ENCODE assay signal across 29 cellular contexts in genomic region chr15:27101982-27102381, GRCh38.
"Had no signal": no experiment of that assay in that cellular context is flagged by ENCODE, and none has a peak within 500 bp of the region (broad histone marks: within the 10 kb centered on the region; RNA-seq: fewer than 3 reads in every experiment).

No MANE protein-coding gene starts in this region.

- H3K9me3 ChIP-seq: suprapubic skin, testis, thoracic aorta, thyroid gland, tibial artery, tibial nerve, transverse colon, upper lobe of left lung, upper lobe of right lung, uterus, vagina had no signal

- H3K27me3 Mint-ChIP-seq: stimulated activated memory B cell treated with anti-CD40 and anti-IgM and Interleukin-4, amounts not matched to agents 10 μg/mL and 1 μg/mL and 100 μg/mL, for 72 hours; stimulated activated naive B cell treated with anti-CD40 and anti-IgM and Interleukin-4, amounts not matched to agents 10 μg/mL and 1 μg/mL and 100 μg/mL, for 72 hours; stimulated activated naive CD8-positive, alpha-beta T cell treated with anti-CD3 and anti-CD28 coated beads, Interleukin-15, amount 100 ng/mL, for 72 hours; stimulated activated naive CD8-positive, alpha-beta T cell treated with anti-CD3 and anti-CD28 coated beads, Interleukin-15, Interleukin-2, amounts not matched to agents 100 ng/mL and 50 ng/mL, for 24 hours; type B pancreatic cell had no signal

- H3K4me1 ChIP-seq: stomach, suprapubic skin, testis, thyroid gland, tibial artery, tibial nerve, transverse colon, upper lobe of left lung, upper lobe of right lung, uterus, vagina had no signal

- H3K9me3 Mint-ChIP-seq: type B pancreatic cell had no signal

- H3K27me3 ChIP-seq: stomach, suprapubic skin, testis, thyroid gland, tibial artery, tibial nerve, transverse colon, upper lobe of left lung, upper lobe of right lung, uterus, vagina had no signal

- H3K4me3 Mint-ChIP-seq: stimulated activated effector memory CD8-positive, alpha-beta T cell treated with anti-CD3 and anti-CD28 coated beads, Interleukin-12 subunit alpha, Interleukin-12 subunit beta, amount 100 ng/mL, for 72 hours; stimulated activated memory B cell treated with anti-CD40 and anti-IgM and Interleukin-4, amounts not matched to agents 10 μg/mL and 1 μg/mL and 100 μg/mL, for 72 hours; stimulated activated naive B cell treated with anti-CD40 and anti-IgM and Interleukin-4, amounts not matched to agents 10 μg/mL and 1 μg/mL and 100 μg/mL, for 72 hours; stimulated activated naive CD8-positive, alpha-beta T cell treated with anti-CD3 and anti-CD28 coated beads, Interleukin-15, amount 100 ng/mL, for 72 hours; stimulated activated naive CD8-positive, alpha-beta T cell treated with anti-CD3 and anti-CD28 coated beads, Interleukin-15, Interleukin-2, amounts not matched to agents 100 ng/mL and 50 ng/mL, for 24 hours; type B pancreatic cell had no signal

- H3K4me3 ChIP-seq: stomach, suprapubic skin, testis, thoracic aorta, thyroid gland, tibial artery, tibial nerve, transverse colon, upper lobe of left lung, upper lobe of right lung, uterus, vagina had no signal

- H3K27ac ChIP-seq: stomach, suprapubic skin, testis, thoracic aorta, thyroid gland, tibial artery, tibial nerve, transverse colon, upper lobe of left lung, upper lobe of right lung, uterus, vagina had no signal

- FAIRE-seq: urothelium cell line had no signal

- DNase-seq: stimulated activated CD4-positive, alpha-beta T cell treated with anti-CD3 and anti-CD28 coated beads, Interleukin-2, amount 100 ng/mL, for 48 hours; stimulated activated CD4-positive, alpha-beta T cell treated with anti-CD3 and anti-CD28 coated beads, Interleukin-4, amount 100 ng/mL, for 1 hour; stimulated activated CD4-positive, alpha-beta T cell treated with anti-CD3 and anti-CD28 coated beads, Interleukin-4, amount 100 ng/mL, for 24 hours; stimulated activated CD4-positive, alpha-beta T cell treated with anti-CD3 and anti-CD28 coated beads, Interleukin-4, amount 100 ng/mL, for 4 hours; stimulated activated CD8-positive, alpha-beta memory T cell treated with anti-CD3 and anti-CD28 coated beads, Interleukin-4, amount 100 ng/mL, for 48 hours; stimulated activated naive B cell treated with anti-CD40 and anti-IgM and Interleukin-4, amounts not matched to agents 10 μg/mL and 1 μg/mL and 100 μg/mL, for 72 hours; stimulated activated naive CD4-positive, alpha-beta T cell; stimulated activated naive CD4-positive, alpha-beta T cell treated with Interleukin-2 at 50 U/mL for 16 hours; stimulated activated naive CD8-positive, alpha-beta T cell treated with anti-CD3 and anti-CD28 coated beads, Interleukin-15, amount 100 ng/mL, for 72 hours; stimulated activated naive CD8-positive, alpha-beta T cell treated with anti-CD3 and anti-CD28 coated beads, Interleukin-15, Interleukin-2, amounts not matched to agents 100 U/mL and 50 U/mL, for 24 hours; stomach; substantia nigra; testis; thyroid gland; tibial artery; transverse colon; trophoblast cell; upper lobe of left lung; upper lobe of right lung; uterus had no signal

- H3K4me1 Mint-ChIP-seq: stimulated activated effector memory CD8-positive, alpha-beta T cell treated with anti-CD3 and anti-CD28 coated beads, Interleukin-12 subunit alpha, Interleukin-12 subunit beta, amount 100 ng/mL, for 72 hours; stimulated activated memory B cell treated with anti-CD40 and anti-IgM and Interleukin-4, amounts not matched to agents 10 μg/mL and 1 μg/mL and 100 μg/mL, for 72 hours; stimulated activated naive B cell treated with anti-CD40 and anti-IgM and Interleukin-4, amounts not matched to agents 10 μg/mL and 1 μg/mL and 100 μg/mL, for 72 hours; stimulated activated naive CD8-positive, alpha-beta T cell treated with anti-CD3 and anti-CD28 coated beads, Interleukin-15, amount 100 ng/mL, for 72 hours had no signal

- H3K36me3 ChIP-seq: stomach, suprapubic skin, thoracic aorta, thyroid gland, tibial artery, tibial nerve, transverse colon, upper lobe of left lung, upper lobe of right lung, uterus, vagina had no signal

- ATAC-seq: stimulated activated effector memory CD8-positive, alpha-beta T cell treated with anti-CD3 and anti-CD28 coated beads, Interleukin-12 subunit alpha, Interleukin-12 subunit beta, amount 100 ng/mL, for 72 hours; stimulated activated memory B cell treated with anti-CD40 and anti-IgM and Interleukin-4, amounts not matched to agents 10 μg/mL and 1 μg/mL and 100 μg/mL, for 72 hours; stimulated activated naive B cell treated with anti-CD40 and anti-IgM and Interleukin-4, amounts not matched to agents 10 μg/mL and 1 μg/mL and 100 μg/mL, for 72 hours; stimulated activated naive CD8-positive, alpha-beta T cell treated with anti-CD3 and anti-CD28 coated beads, Interleukin-15, amount 100 ng/mL, for 72 hours; stimulated activated naive CD8-positive, alpha-beta T cell treated with anti-CD3 and anti-CD28 coated beads, Interleukin-15, Interleukin-2, amounts not matched to agents 100 U/mL and 50 U/mL, for 24 hours; upper lobe of right lung had no signal

- H3K27ac Mint-ChIP-seq: stimulated activated effector memory CD8-positive, alpha-beta T cell treated with anti-CD3 and anti-CD28 coated beads, Interleukin-12 subunit alpha, Interleukin-12 subunit beta, amount 100 ng/mL, for 72 hours; stimulated activated memory B cell treated with anti-CD40 and anti-IgM and Interleukin-4, amounts not matched to agents 10 μg/mL and 1 μg/mL and 100 μg/mL, for 72 hours; stimulated activated naive B cell treated with anti-CD40 and anti-IgM and Interleukin-4, amounts not matched to agents 10 μg/mL and 1 μg/mL and 100 μg/mL, for 72 hours; stimulated activated naive CD8-positive, alpha-beta T cell treated with anti-CD3 and anti-CD28 coated beads, Interleukin-15, amount 100 ng/mL, for 72 hours; stimulated activated naive CD8-positive, alpha-beta T cell treated with anti-CD3 and anti-CD28 coated beads, Interleukin-15, Interleukin-2, amounts not matched to agents 100 ng/mL and 50 ng/mL, for 24 hours; type B pancreatic cell had no signal

- H3K36me3 Mint-ChIP-seq: stimulated activated effector memory CD8-positive, alpha-beta T cell treated with anti-CD3 and anti-CD28 coated beads, Interleukin-12 subunit alpha, Interleukin-12 subunit beta, amount 100 ng/mL, for 72 hours; stimulated activated memory B cell treated with anti-CD40 and anti-IgM and Interleukin-4, amounts not matched to agents 10 μg/mL and 1 μg/mL and 100 μg/mL, for 72 hours; stimulated activated naive B cell treated with anti-CD40 and anti-IgM and Interleukin-4, amounts not matched to agents 10 μg/mL and 1 μg/mL and 100 μg/mL, for 72 hours; type B pancreatic cell had no signal
